Comparison of ENCODE assay signal across 23 cellular contexts in genomic region chr4:86184216-86184915, GRCh38.
"Had no signal": no experiment of that assay in that cellular context is flagged by ENCODE, and none has a peak within 500 bp of the region (broad histone marks: within the 10 kb centered on the region; RNA-seq: fewer than 3 reads in every experiment).

No MANE protein-coding gene starts in this region.

- H3K79me2 ChIP-seq: parathyroid adenoma had no signal

- H3K4me1 ChIP-seq: esophagus muscularis mucosa, gastroesophageal sphincter, left lung, parathyroid adenoma, sigmoid colon, stomach, upper lobe of right lung had no signal

- H3K36me3 Mint-ChIP-seq: activated naive CD8-positive, alpha-beta T cell treated with anti-CD3 and anti-CD28 coated beads for 36 hours had no signal

- H3K4me3 ChIP-seq: dorsolateral prefrontal cortex, esophagus muscularis mucosa, gastroesophageal sphincter, left lung, mucosa of descending colon, sigmoid colon, stomach, thoracic aorta, upper lobe of right lung had no signal

- H3K4me3 Mint-ChIP-seq: activated B cell treated with CpG ODN at 0.5 μM for 24 hours; activated CD4-positive, alpha-beta T cell treated with anti-CD3 and anti-CD28 coated beads, Interleukin-2, amount 10 ng/mL, durations not matched to agents 24 days and 14 days; activated CD8-positive, alpha-beta T cell treated with anti-CD3 and anti-CD28 coated beads, Interleukin-2, amount 10 ng/mL, durations not matched to agents 7 days and 5 days; activated naive CD8-positive, alpha-beta T cell treated with anti-CD3 and anti-CD28 coated beads for 36 hours; activated T-cell treated with anti-CD3 and anti-CD28 coated beads, Interleukin-2, amount 50 U/mL, for 72 hours; endodermal cell; naive thymus-derived CD4-positive, alpha-beta T cell had no signal

- H2AFZ ChIP-seq: parathyroid adenoma had no signal

- DNase-seq: activated B cell treated with CpG ODN at 0.5 μM for 24 hours; activated CD4-positive, alpha-beta T cell treated with anti-CD3 and anti-CD28 coated beads, Interleukin-2, amount 10 ng/mL, durations not matched to agents 24 days and 14 days; activated CD8-positive, alpha-beta memory T cell treated with anti-CD3 and anti-CD28 coated beads, Interleukin-2, amount 50 U/mL, for 4 hours; activated CD8-positive, alpha-beta T cell treated with anti-CD3 and anti-CD28 coated beads, Interleukin-2, amount 10 ng/mL, durations not matched to agents 7 days and 5 days; activated gamma-delta T cell treated with Interleukin-2 at 50 U/mL for 16 hours; activated naive CD8-positive, alpha-beta T cell treated with anti-CD3 and anti-CD28 coated beads for 36 hours; activated T-cell treated with anti-CD3 and anti-CD28 coated beads, Interleukin-2, amount 50 U/mL, for 72 hours; endodermal cell; left lung; mammary epithelial cell; mucosa of descending colon; naive thymus-derived CD4-positive, alpha-beta T cell; sigmoid colon; stimulated activated CD4-positive, alpha-beta T cell treated with anti-CD3 and anti-CD28 coated beads, Interleukin-2, amount 100 ng/mL, for 24 hours; stomach; SW 1271; upper lobe of right lung had no signal

- H3K27ac ChIP-seq: esophagus muscularis mucosa, gastroesophageal sphincter, left lung, neutrophil, parathyroid adenoma, sigmoid colon, stomach, thoracic aorta, upper lobe of right lung had no signal

- ATAC-seq: activated CD8-positive, alpha-beta T cell treated with anti-CD3 and anti-CD28 coated beads, Interleukin-2, amount 10 ng/mL, durations not matched to agents 7 days and 5 days; activated T-cell treated with anti-CD3 and anti-CD28 coated beads, Interleukin-2, amount 50 U/mL, for 72 hours; gastroesophageal sphincter; left lung; mucosa of descending colon; naive thymus-derived CD4-positive, alpha-beta T cell; upper lobe of right lung had no signal

- H3K4me1 Mint-ChIP-seq: activated B cell treated with CpG ODN at 0.5 μM for 24 hours; activated CD4-positive, alpha-beta T cell treated with anti-CD3 and anti-CD28 coated beads, Interleukin-2, amount 10 ng/mL, durations not matched to agents 24 days and 14 days; activated naive CD8-positive, alpha-beta T cell treated with anti-CD3 and anti-CD28 coated beads for 36 hours; naive thymus-derived CD4-positive, alpha-beta T cell had no signal

- H3K27me3 ChIP-seq: dorsolateral prefrontal cortex, esophagus muscularis mucosa, gastroesophageal sphincter, left lung, neutrophil, sigmoid colon, stomach, upper lobe of right lung had no signal

- H3K9me3 ChIP-seq: neutrophil had no signal

- H3K36me3 ChIP-seq: esophagus muscularis mucosa, gastroesophageal sphincter, left lung, neutrophil, sigmoid colon, stomach, thoracic aorta, upper lobe of right lung had no signal

- H3K9ac ChIP-seq: parathyroid adenoma had no signal

- H3K27ac Mint-ChIP-seq: activated B cell treated with CpG ODN at 0.5 μM for 24 hours; activated CD4-positive, alpha-beta T cell treated with anti-CD3 and anti-CD28 coated beads, Interleukin-2, amount 10 ng/mL, durations not matched to agents 24 days and 14 days; activated CD8-positive, alpha-beta T cell treated with anti-CD3 and anti-CD28 coated beads, Interleukin-2, amount 10 ng/mL, durations not matched to agents 7 days and 5 days; activated naive CD8-positive, alpha-beta T cell treated with anti-CD3 and anti-CD28 coated beads for 36 hours; activated T-cell treated with anti-CD3 and anti-CD28 coated beads, Interleukin-2, amount 50 U/mL, for 72 hours; endodermal cell; naive thymus-derived CD4-positive, alpha-beta T cell had no signal

- H3K27me3 Mint-ChIP-seq: activated CD4-positive, alpha-beta T cell treated with anti-CD3 and anti-CD28 coated beads, Interleukin-2, amount 10 ng/mL, durations not matched to agents 24 days and 14 days; activated naive CD8-positive, alpha-beta T cell treated with anti-CD3 and anti-CD28 coated beads for 36 hours; naive thymus-derived CD4-positive, alpha-beta T cell had no signal
